ENCODE assay signal across 1 cellular context in genomic region chr5:177468329-177469058, GRCh38.
TF ChIP-seq lines count a peak whose summit lies in the region.

No MANE protein-coding gene starts in this region.

TF ChIP-seq in HepG2, 621 proteins besides CTCF, POLR2A, EP300 and RAD21:
- TF ChIP-seq ZNF546 (CRISPR knock-in tag; conservative IDR thresholded peaks at IDR 0.05) (no peak), SP1 (IDR thresholded peaks at IDR 0.05) (no peak), SP1 (CRISPR knock-in tag; IDR thresholded peaks at IDR 0.05) (no peak), ZNF879 (CRISPR knock-in tag; IDR thresholded peaks at IDR 0.05) (no peak), SMARCC2 (IDR thresholded peaks at IDR 0.05) (no peak), YY1 (IDR thresholded peaks at IDR 0.05; ENCODE audit: insufficient read depth, insufficient replicate concordance, low read depth, low read length) (no peak), NFATC3 (CRISPR knock-in tag; IDR thresholded peaks at IDR 0.05) (no peak), SIN3A (IDR thresholded peaks at IDR 0.05; ENCODE audit: borderline replicate concordance, low read depth, low read length) (no peak), ZBTB33 (CRISPR knock-in tag; IDR thresholded peaks at IDR 0.05) (peak; percentile 66; the same call in 1 of the 2 replicates)
TF ChIP-seq in HepG2: peak in this region for 1.
